ENCODE assay signal across 20 cellular contexts in the genomic region with DNA sequence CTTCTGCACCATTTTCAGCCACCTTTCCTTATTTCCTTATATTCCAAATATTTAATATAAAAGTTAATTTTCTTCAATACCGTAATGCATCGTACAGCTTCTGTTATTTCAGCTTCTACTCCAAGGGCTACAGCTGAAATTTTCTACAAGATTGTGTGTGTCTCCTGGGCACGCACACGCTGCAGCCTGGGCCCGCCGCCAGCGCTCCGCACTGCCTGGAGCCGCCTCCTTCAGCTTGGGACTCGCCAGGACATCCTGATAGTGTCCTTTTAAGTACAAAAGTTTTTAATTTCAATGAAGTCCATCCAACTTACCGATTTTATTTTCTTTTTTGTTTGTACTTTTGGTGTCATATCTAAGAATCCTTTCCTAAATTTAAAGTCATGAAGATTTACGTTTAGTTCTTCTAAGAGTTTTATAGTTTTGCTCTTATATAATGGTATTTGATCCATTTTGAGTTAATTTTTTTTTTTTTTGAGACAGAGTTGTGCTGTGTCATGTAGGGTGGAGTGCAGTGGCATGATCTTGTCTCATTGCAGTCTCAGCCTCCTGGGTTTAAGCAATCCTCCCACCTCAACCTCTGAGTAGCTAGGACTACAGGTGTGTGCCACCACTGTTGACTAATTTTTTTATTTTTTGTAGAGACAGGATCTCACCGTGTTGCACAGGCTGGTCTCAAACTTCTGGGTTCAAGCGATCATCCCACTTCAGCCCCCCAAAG.
"Had no signal": no experiment of that assay in that cellular context is flagged by ENCODE, and none has a peak within 500 bp of the region (broad histone marks: within the 10 kb centered on the region; RNA-seq: fewer than 3 reads in every experiment).

No MANE protein-coding gene starts in this region.

- H3K36me3 ChIP-seq: WERI-Rb-1 had no signal

- H3K27ac ChIP-seq: SK-N-MC, WERI-Rb-1 had no signal

- DNase-seq: activated CD4-positive, alpha-beta memory T cell treated with anti-CD3 and anti-CD28 coated beads, Interleukin-2, amount 10 ng/mL, durations not matched to agents 7 days and 5 days; activated CD4-positive, alpha-beta T cell treated with anti-CD3 and anti-CD28 coated beads for 36 hours; activated CD4-positive, alpha-beta T cell treated with anti-CD3 and anti-CD28 coated beads, Interleukin-2, amount 50 U/mL, for 1 hour; activated gamma-delta T cell treated with Interleukin-2 at 50 U/mL for 16 hours; activated naive CD4-positive, alpha-beta T cell treated with anti-CD3 and anti-CD28 coated beads, Interleukin-2, amount 10 ng/mL, durations not matched to agents 7 days and 5 days; activated naive CD8-positive, alpha-beta T cell treated with anti-CD3 and anti-CD28 coated beads for 36 hours; activated T-cell treated with anti-CD3 and anti-CD28 coated beads for 4 hours; activated T-cell treated with anti-CD3 and anti-CD28 coated beads, Interleukin-2, amount 50 U/mL, for 72 hours; NCI-H1417; NCI-H1930; NCI-H2107; NCI-H2171 treated with DMSO at 0.1 percent for 48 hours; NCI-H226; NCI-H526 treated with DMSO at 0.1 percent for 48 hours; NCI-H82; T-cell; T-helper 2 cell; T1000; WERI-Rb-1 had no signal

- H3K4me3 ChIP-seq: SK-N-MC had no signal

- ATAC-seq: activated CD4-positive, alpha-beta T cell treated with anti-CD3 and anti-CD28 coated beads for 36 hours; activated T-cell treated with anti-CD3 and anti-CD28 coated beads, Interleukin-2, amount 50 U/mL, for 72 hours; T-cell had no signal
